8 cellular contexts compared by ENCODE assay signal in the genomic region with DNA sequence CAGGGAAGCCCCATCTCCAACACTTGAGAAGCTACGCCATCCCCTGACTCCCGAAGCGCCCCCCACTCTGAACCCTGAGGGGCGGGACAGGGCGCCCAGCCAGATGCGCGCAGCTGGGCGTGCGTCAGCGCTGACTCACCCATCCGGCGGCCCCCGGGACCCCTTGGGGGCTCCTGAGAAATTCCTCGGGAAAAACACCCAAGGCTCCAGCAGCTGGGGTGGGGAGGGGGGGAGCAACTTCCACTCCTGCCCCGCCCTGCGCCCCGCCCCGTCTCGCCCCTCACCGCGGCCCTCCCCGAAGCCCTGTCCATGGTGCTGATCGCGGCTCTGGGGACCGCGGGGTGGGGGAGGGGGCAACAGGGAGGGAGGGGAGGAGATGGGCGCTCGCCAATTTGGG. TPM values are rescaled to one million over a fixed set of nuclear protein-coding genes. Genes with fewer than 3 reads are reported as not detected.
DNase-seq lines count a peak whose midpoint lies in the region; ATAC-seq and TF ChIP-seq lines count a peak whose summit lies in the region.
"Had no signal": no experiment of that assay in that cellular context is flagged by ENCODE, and none has a peak within 500 bp of the region (broad histone marks: within the 10 kb centered on the region; RNA-seq: fewer than 3 reads in every experiment).

No MANE protein-coding gene starts in this region.

- no peaks in the 10 kb centered on the region for H3K9me3 Mint-ChIP-seq in activated naive CD4-positive, alpha-beta T cell treated with anti-CD3 and anti-CD28 coated beads, Interleukin-2, amount 10 ng/mL, durations not matched to agents 7 days and 5 days
- H3K9me3 Mint-ChIP-seq: nephron had no signal

- no peaks in the 10 kb centered on the region for H3K4me1 ChIP-seq in right cardiac atrium (ENCODE audit: control insufficient read depth, insufficient read depth, low read length)
- H3K4me1 ChIP-seq in OCI-LY7 (ENCODE audit: insufficient read depth, low read length, poor library complexity, severe bottlenecking), result no peaks in the 10 kb centered on the region

- POLR2A ChIA-PET in OCI-LY7 (lab: Charles Lee), result no interaction called here

- intact Hi-C loops in right cardiac atrium (cut with DNase I), result no loop called here
- intact Hi-C loops in OCI-LY7 (cut with micrococcal nuclease; ENCODE audit: unreplicated experiment), result no loop called here

- DNase-seq in MG63 (peak; percentile 64), right cardiac atrium (peak; percentile 85 to 93 (median 89)), OCI-LY7 (ENCODE audit: low spot score) (no peak)
- peak; percentile 60 for DNase-seq in activated naive CD4-positive, alpha-beta T cell treated with anti-CD3 and anti-CD28 coated beads, Interleukin-2, amount 10 ng/mL, durations not matched to agents 7 days and 5 days
- peak; percentile 28 for DNase-seq in stimulated activated CD4-positive, alpha-beta T cell treated with anti-CD3 and anti-CD28 coated beads, Interleukin-12 subunit alpha, Interleukin-12 subunit beta, amount 100 ng/mL, for 4 hours

- H3K79me2 ChIP-seq in OCI-LY7 (ENCODE audit: insufficient read depth, low read depth, low read length), result no peaks in the 10 kb centered on the region

- no TSS peak for BruUV-seq in OCI-LY7 (replicated peaks; lab: Mats Ljungman, UMichigan)

- no peaks in the 10 kb centered on the region for H3K36me3 Mint-ChIP-seq in activated naive CD4-positive, alpha-beta T cell treated with anti-CD3 and anti-CD28 coated beads, Interleukin-2, amount 10 ng/mL, durations not matched to agents 7 days and 5 days

- H3K27ac Mint-ChIP-seq in activated naive CD4-positive, alpha-beta T cell treated with anti-CD3 and anti-CD28 coated beads, Interleukin-2, amount 10 ng/mL, durations not matched to agents 7 days and 5 days, result no peak overlapping the region

- no peaks in the 10 kb centered on the region for H3K36me3 ChIP-seq in MG63
- no peaks in the 10 kb centered on the region for H3K36me3 ChIP-seq in OCI-LY7 (ENCODE audit: insufficient read depth, low read length)

- H3K4me1 Mint-ChIP-seq in activated naive CD4-positive, alpha-beta T cell treated with anti-CD3 and anti-CD28 coated beads, Interleukin-2, amount 10 ng/mL, durations not matched to agents 7 days and 5 days, result peaks cover 6% of the 10 kb centered on the region

- H3K27me3 Mint-ChIP-seq in activated naive CD4-positive, alpha-beta T cell treated with anti-CD3 and anti-CD28 coated beads, Interleukin-2, amount 10 ng/mL, durations not matched to agents 7 days and 5 days, result peaks cover 82% of the 10 kb centered on the region

- H2AFZ ChIP-seq in OCI-LY7 (ENCODE audit: low read length), result no peak overlapping the region

- WGBS in right cardiac atrium, result 2% methylated on average over 28 of the region's 28 CpGs

- H3K4me3 ChIP-seq in MG63 (no peak overlapping the region), right cardiac atrium (ENCODE audit: low read length) (peak overlapping the region; percentile 70), OCI-LY7 (ENCODE audit: low read depth, low read length, poor library complexity, severe bottlenecking) (no peak overlapping the region)

- no peak overlapping the region for H3K4me3 Mint-ChIP-seq in activated naive CD4-positive, alpha-beta T cell treated with anti-CD3 and anti-CD28 coated beads, Interleukin-2, amount 10 ng/mL, durations not matched to agents 7 days and 5 days

- H3K27me3 ChIP-seq in MG63 (peaks cover 38% of the 10 kb centered on the region), right cardiac atrium (ENCODE audit: control insufficient read depth, insufficient read depth) (no peaks in the 10 kb centered on the region)

- H3K9me3 ChIP-seq in MG63, result no peaks in the 10 kb centered on the region
- H3K9me3 ChIP-seq in right cardiac atrium (ENCODE audit: control insufficient read depth, low read length), result no peaks in the 10 kb centered on the region
- H3K9me3 ChIP-seq in OCI-LY7 (ENCODE audit: low read length), result no peaks in the 10 kb centered on the region

- H3K27ac ChIP-seq in right cardiac atrium (ENCODE audit: low read length) (peak overlapping the region; percentile 40), OCI-LY7 (ENCODE audit: low read depth, low read length, poor library complexity, severe bottlenecking) (no peak overlapping the region)

- no peaks in the 10 kb centered on the region for H3K9me2 ChIP-seq in OCI-LY7 (ENCODE audit: insufficient read depth, low read length)

- ATAC-seq in right cardiac atrium (peak; percentile 48 to 62), HG03378 (IDR thresholded peaks at IDR 0.05; ENCODE audit: unreplicated experiment) (no peak), HG03469 (IDR thresholded peaks at IDR 0.05; ENCODE audit: unreplicated experiment) (no peak)

- no peak overlapping the region for H3K4me2 ChIP-seq in OCI-LY7 (ENCODE audit: low read length)

- CTCF ChIA-PET in activated naive CD4-positive, alpha-beta T cell treated with anti-CD3 and anti-CD28 coated beads, Interleukin-2, amount 10 ng/mL, durations not matched to agents 7 days and 5 days (lab: Charles Lee), result interaction anchor here (0.5 to 0.6 kb wide), 2 partner anchors 164 to 1512 kb away, joined by 3 read pairs; no protein-coding TSS in a partner anchor
- CTCF ChIA-PET in OCI-LY7 (lab: Charles Lee; ENCODE audit: unreplicated experiment), result no interaction called here

- TF ChIP-seq CTCF in OCI-LY7 (conservative IDR thresholded peaks at IDR 0.05; ENCODE audit: low read length), result no peak

- H4K20me1 ChIP-seq in OCI-LY7 (ENCODE audit: insufficient read depth, low read length), result no peaks in the 10 kb centered on the region

RNA-seq across cellular contexts. Expression of gene COL5A3, which starts 1.0 kb away (rescaled TPM):
- 2.4 and 3.1 TPM in 2 replicates for total RNA-seq in MG63 (2014; rRNA removed; shearing (Covaris generic); ENCODE audit: low replicate concordance)
- total RNA-seq in right cardiac atrium, result 10 to 100 TPM in 2 of 4 donors, 1 to 10 TPM in 2; 8.6 to 19.1 (median 11.9) TPM
- polyA plus RNA-seq in right cardiac atrium, result 13.5 TPM
- total RNA-seq in OCI-LY7 (2014; rRNA removed; shearing (Covaris generic)), result not detected in 2 replicates
- not detected in 2 replicates for total RNA-seq in OCI-LY7 (2022)

RNA-seq across cellular contexts. Expression of gene RDH8, which starts 4.0 kb away (rescaled TPM):
- total RNA-seq in MG63 (2014; rRNA removed; shearing (Covaris generic); ENCODE audit: low replicate concordance), result not detected in 2 replicates
- total RNA-seq in right cardiac atrium, result not detected
- not detected for polyA plus RNA-seq in right cardiac atrium
- not detected in 2 replicates for total RNA-seq in OCI-LY7 (2014; rRNA removed; shearing (Covaris generic))
- not detected in 2 replicates for total RNA-seq in OCI-LY7 (2022)

Comparison
In these comparisons a context has a peak if more than half of its experiments do, and no peak if none do; other contexts are left out.
1. ATAC-seq: peak in right cardiac atrium (2 of 2); none in HG03378 (single experiment) and HG03469 (single experiment).